Comparison of ENCODE assay signal across 20 cellular contexts in genomic region chr6:125264476-125264875, GRCh38. TPM values are rescaled to one million over a fixed set of nuclear protein-coding genes. Genes with fewer than 3 reads are reported as not detected.
DNase-seq lines count a peak whose midpoint lies in the region; ATAC-seq and TF ChIP-seq lines count a peak whose summit lies in the region.
"Had no signal": no experiment of that assay in that cellular context is flagged by ENCODE, and none has a peak within 500 bp of the region (broad histone marks: within the 10 kb centered on the region; RNA-seq: fewer than 3 reads in every experiment).

No MANE protein-coding gene starts in this region.

- intact Hi-C loops in IMR-90 (cut with micrococcal nuclease), result no loop called here

- H2AK9ac ChIP-seq in IMR-90 (replicated peaks; ENCODE audit: low read depth, low read length, poor library complexity), result no peak overlapping the region

- H2BK20ac ChIP-seq in IMR-90 (ENCODE audit: low read depth, low read length), result peak overlapping the region; percentile 27

- POLR2A ChIA-PET in IMR-90 (lab: Charles Lee; ENCODE audit: unreplicated experiment), result no interaction called here

- peaks cover 6 to 7% of the 10 kb centered on the region in 2 experiments; a peak in 1 of 4 replicates for H3K79me1 ChIP-seq in IMR-90 (ENCODE audit: low read depth in 1 of 2, low read length in 2 of 2)

- peak overlapping the region; percentile 37; the same call in 1 of the 2 replicates for H3K18ac ChIP-seq in IMR-90 (ENCODE audit: low read depth, low read length)

- no peak for TF ChIP-seq RAD21 in IMR-90 (IDR thresholded peaks at IDR 0.05; ENCODE audit: low read length)

- no peaks in the 10 kb centered on the region for H3K27me3 Mint-ChIP-seq in mesothelial cell of epicardium (ENCODE audit: low read depth)
- H3K27me3 Mint-ChIP-seq in natural killer cell treated with Interleukin-12 subunit alpha and Interleukin-12 subunit beta and Interleukin-15 and Interleukin-18, amount 100 ng/mL, for 72 hours, result no peaks in the 10 kb centered on the region
- H3K27me3 Mint-ChIP-seq: B cell had no signal

- no peak overlapping the region for H3K4me3 Mint-ChIP-seq in mesothelial cell of epicardium
- peak overlapping the region; percentile 32 for H3K4me3 Mint-ChIP-seq in natural killer cell treated with Interleukin-12 subunit alpha and Interleukin-12 subunit beta and Interleukin-15 and Interleukin-18, amount 100 ng/mL, for 72 hours
- H3K4me3 Mint-ChIP-seq: B cell; CD4-positive, CD25-positive, alpha-beta regulatory T cell; CD8-positive, alpha-beta T cell; GM23338; H9 had no signal

- H3K27me3 ChIP-seq in IMR-90 (ENCODE audit: control insufficient read depth, insufficient read depth, low read length), result no peaks in the 10 kb centered on the region
- H3K27me3 ChIP-seq: BLaER1 had no signal

- H3K9me3 ChIP-seq in IMR-90 (ENCODE audit: control insufficient read depth, insufficient read depth, low read length), result no peaks in the 10 kb centered on the region
- H3K9me3 ChIP-seq: BLaER1, Caco-2 had no signal

- H2BK15ac ChIP-seq in IMR-90 (ENCODE audit: low read depth, low read length), result peak overlapping the region; percentile 30; the same call in 2 of the 3 replicates

- no CpG with 5 or more reads among the region's 4 CpGs for WGBS in IMR-90 (ENCODE audit: extremely low coverage in 2 of 2, insufficient read length in 1 of 2), 2 experiments

- H3K36me3 Mint-ChIP-seq in mesothelial cell of epicardium, result peaks cover 23% of the 10 kb centered on the region
- no peaks in the 10 kb centered on the region for H3K36me3 Mint-ChIP-seq in natural killer cell treated with Interleukin-12 subunit alpha and Interleukin-12 subunit beta and Interleukin-15 and Interleukin-18, amount 100 ng/mL, for 72 hours
- H3K36me3 Mint-ChIP-seq: CD4-positive, CD25-positive, alpha-beta regulatory T cell; CD8-positive, alpha-beta T cell had no signal

- H3K36me3 ChIP-seq in IMR-90 (ENCODE audit: control insufficient read depth, insufficient read depth, low read length), result no peaks in the 10 kb centered on the region
- H3K36me3 ChIP-seq: BLaER1 had no signal

- H4K5ac ChIP-seq in IMR-90 (ENCODE audit: low read depth, low read length), result peak overlapping the region; percentile 69; the same call in 1 of the 2 replicates

- ATAC-seq in IMR-90 (ENCODE audit: low read depth), result no peak
- peak in 1 of 2 donors; percentile 75 for ATAC-seq in natural killer cell treated with Interleukin-12 subunit alpha and Interleukin-12 subunit beta and Interleukin-15 and Interleukin-18, amount 100 ng/mL, for 72 hours
- no peak for ATAC-seq in GM19035 (IDR thresholded peaks at IDR 0.05; ENCODE audit: unreplicated experiment)
- ATAC-seq: CD8-positive, alpha-beta T cell; GM12878; GM23338; HCT116 had no signal

- in situ Hi-C loops in IMR-90 (cut with MboI; ENCODE audit: low sequenced_read_pairs), result no loop called here

- TF ChIP-seq CTCF in IMR-90 (conservative IDR thresholded peaks at IDR 0.05; ENCODE audit: low read depth, low read length), result no peak
- no peak for TF ChIP-seq CTCF in mesothelial cell of epicardium (IDR thresholded peaks at IDR 0.05; ENCODE audit: unreplicated experiment)

- no peak overlapping the region for H3K27ac ChIP-seq in IMR-90 (ENCODE audit: insufficient read depth, low read length)
- H3K27ac ChIP-seq: 22Rv1, BLaER1, C4-2B had no signal

- no peaks in the 10 kb centered on the region for H3K9me3 Mint-ChIP-seq in mesothelial cell of epicardium
- H3K9me3 Mint-ChIP-seq in natural killer cell treated with Interleukin-12 subunit alpha and Interleukin-12 subunit beta and Interleukin-15 and Interleukin-18, amount 100 ng/mL, for 72 hours, result peaks cover 4% of the 10 kb centered on the region
- H3K9me3 Mint-ChIP-seq: CD4-positive, CD25-positive, alpha-beta regulatory T cell; CD8-positive, alpha-beta T cell; GM23338; H9 had no signal

- H2BK120ac ChIP-seq in IMR-90 (ENCODE audit: low read depth, low read length), result peak overlapping the region; percentile 62

- no peak for TF ChIP-seq POLR2A in IMR-90 (IDR thresholded peaks at IDR 0.05; ENCODE audit: low read depth, low read length)

- no peak overlapping the region for H3K9ac ChIP-seq in IMR-90 (ENCODE audit: low read depth, low read length)
- H3K9ac ChIP-seq: BLaER1 had no signal

- H4K8ac ChIP-seq in IMR-90 (ENCODE audit: low read depth in 2 of 2, low read length in 2 of 2), result no peak overlapping the region

- no peak overlapping the region for H3K4me3 ChIP-seq in IMR-90 (ENCODE audit: insufficient read depth, low read depth, low read length)
- H3K4me3 ChIP-seq: BLaER1, GM12878, GM23338 had no signal

- 0 out of 2 replicates have a peak overlapping the region, but pooled peaks have one; percentile 11 for H3K23ac ChIP-seq in IMR-90 (ENCODE audit: low read depth, low read length)

- no TSS peak for BruUV-seq in IMR-90 (replicated peaks; lab: Mats Ljungman, UMichigan)

- dilution Hi-C loops in IMR-90 (cut with HindIII; ENCODE audit: low sequenced_read_pairs, unreplicated experiment), result no loop called here

- H2AK5ac ChIP-seq in IMR-90 (ENCODE audit: low read depth, low read length), result peak overlapping the region; percentile 64; the same call in 1 of the 2 replicates

- DNase-seq in IMR-90, result no peak
- DNase-seq in mesothelial cell of epicardium (ENCODE audit: low spot score in 2 of 2, unreplicated experiment in 2 of 2), result no peak
- no peak for DNase-seq in natural killer cell treated with Interleukin-12 subunit alpha and Interleukin-12 subunit beta and Interleukin-15 and Interleukin-18, amount 100 ng/mL, for 72 hours (ENCODE audit: low spot score)
- no peak for DNase-seq in T-helper 1 cell
- DNase-seq in NCI-H2107 treated with DMSO at 0.1 percent for 48 hours (lab: John Stamatoyannopoulos, UW; ENCODE audit: unreplicated experiment), result no peak
- DNase-seq: Caco-2; CD4-positive, CD25-positive, alpha-beta regulatory T cell; CD8-positive, alpha-beta T cell; DMS79; EL; GDM1; H9 had no signal

- H2BK5ac ChIP-seq in IMR-90 (ENCODE audit: low read depth, low read length, poor library complexity, severe bottlenecking), result peak overlapping the region; percentile 3

- peaks cover 6% of the 10 kb centered on the region for H3K4me1 ChIP-seq in IMR-90 (ENCODE audit: control insufficient read depth, insufficient read depth, low read length)
- H3K4me1 ChIP-seq: BLaER1, Caco-2 had no signal

- peak overlapping the region; percentile 2; the same call in 1 of the 2 replicates for H3K14ac ChIP-seq in IMR-90 (replicated peaks; ENCODE audit: low read depth, low read length)

- H2AFZ ChIP-seq in IMR-90 (replicated peaks; ENCODE audit: low read length, poor library complexity), result no peak overlapping the region
- H2AFZ ChIP-seq: GM23338 had no signal

- peak overlapping the region; percentile 17 for H3K27ac Mint-ChIP-seq in mesothelial cell of epicardium
- no peak overlapping the region for H3K27ac Mint-ChIP-seq in natural killer cell treated with Interleukin-12 subunit alpha and Interleukin-12 subunit beta and Interleukin-15 and Interleukin-18, amount 100 ng/mL, for 72 hours
- H3K27ac Mint-ChIP-seq: B cell; CD4-positive, CD25-positive, alpha-beta regulatory T cell; CD8-positive, alpha-beta T cell; GM23338 had no signal

- H3K9me1 ChIP-seq in IMR-90 (ENCODE audit: insufficient read depth, low read length), result no peaks in the 10 kb centered on the region; the same call in 1 of the 2 replicates

- H3K4me2 ChIP-seq in IMR-90 (ENCODE audit: low read depth, low read length), result no peak overlapping the region
- H3K4me2 ChIP-seq: BLaER1, GM23338 had no signal

- CTCF ChIA-PET in IMR-90 (lab: Yijun Ruan, JAX), result interaction anchor here (0.6 kb wide), 1 partner anchor 727 kb away, joined by 4 read pairs; no protein-coding TSS in a partner anchor

- H3K4ac ChIP-seq in IMR-90 (ENCODE audit: low read depth, low read length), result peak overlapping the region; percentile 67

- H4K91ac ChIP-seq in IMR-90 (ENCODE audit: insufficient read depth, low read depth, low read length), result no peak overlapping the region

- H3K4me1 Mint-ChIP-seq in mesothelial cell of epicardium, result no peaks in the 10 kb centered on the region
- peaks cover 10 to 24% of the 10 kb centered on the region in 2 donors for H3K4me1 Mint-ChIP-seq in natural killer cell treated with Interleukin-12 subunit alpha and Interleukin-12 subunit beta and Interleukin-15 and Interleukin-18, amount 100 ng/mL, for 72 hours (ENCODE audit: low read depth in 2 of 2)
- H3K4me1 Mint-ChIP-seq: B cell; CD4-positive, CD25-positive, alpha-beta regulatory T cell had no signal

- H3K56ac ChIP-seq in IMR-90 (ENCODE audit: extremely low read depth, insufficient read depth, low read length), result no peak overlapping the region

- no peaks in the 10 kb centered on the region for H4K20me1 ChIP-seq in IMR-90 (ENCODE audit: insufficient read depth, low read length)
- H4K20me1 ChIP-seq: BLaER1 had no signal

TF ChIP-seq in IMR-90, 13 proteins besides CTCF, POLR2A, EP300 and RAD21:
- no peak for TF ChIP-seq NFE2L2 (IDR thresholded peaks at IDR 0.05; ENCODE audit: low read depth, low read length)
- TF ChIP-seq CEBPB (IDR thresholded peaks at IDR 0.05; ENCODE audit: low read depth, low read length), result no peak
- TF ChIP-seq, protein P1, sequence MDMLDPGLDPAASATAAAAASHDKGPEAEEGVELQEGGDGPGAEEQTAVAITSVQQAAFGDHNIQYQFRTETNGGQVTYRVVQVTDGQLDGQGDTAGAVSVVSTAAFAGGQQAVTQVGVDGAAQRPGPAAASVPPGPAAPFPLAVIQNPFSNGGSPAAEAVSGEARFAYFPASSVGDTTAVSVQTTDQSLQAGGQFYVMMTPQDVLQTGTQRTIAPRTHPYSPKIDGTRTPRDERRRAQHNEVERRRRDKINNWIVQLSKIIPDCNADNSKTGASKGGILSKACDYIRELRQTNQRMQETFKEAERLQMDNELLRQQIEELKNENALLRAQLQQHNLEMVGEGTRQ (IDR thresholded peaks at IDR 0.05; ENCODE audit: low read depth, low read length), result no peak
- TF ChIP-seq, protein P2, sequence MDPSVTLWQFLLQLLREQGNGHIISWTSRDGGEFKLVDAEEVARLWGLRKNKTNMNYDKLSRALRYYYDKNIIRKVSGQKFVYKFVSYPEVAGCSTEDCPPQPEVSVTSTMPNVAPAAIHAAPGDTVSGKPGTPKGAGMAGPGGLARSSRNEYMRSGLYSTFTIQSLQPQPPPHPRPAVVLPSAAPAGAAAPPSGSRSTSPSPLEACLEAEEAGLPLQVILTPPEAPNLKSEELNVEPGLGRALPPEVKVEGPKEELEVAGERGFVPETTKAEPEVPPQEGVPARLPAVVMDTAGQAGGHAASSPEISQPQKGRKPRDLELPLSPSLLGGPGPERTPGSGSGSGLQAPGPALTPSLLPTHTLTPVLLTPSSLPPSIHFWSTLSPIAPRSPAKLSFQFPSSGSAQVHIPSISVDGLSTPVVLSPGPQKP (IDR thresholded peaks at IDR 0.05; ENCODE audit: borderline replicate concordance, low read depth, low read length), result no peak

RNA-seq across cellular contexts. Expression of gene HDDC2, which starts 37.3 kb away (rescaled TPM):
- 40.9 and 51.4 TPM in 2 replicates for total RNA-seq in IMR-90 (2012; rRNA removed)
- 61.5 and 68.6 TPM in 2 replicates for polyA plus RNA-seq in IMR-90 (2012; rRNA removed)
- 50.9 and 52.6 TPM in 2 replicates for polyA plus RNA-seq in IMR-90 (2012; cell fraction: cytosol; rRNA removed)
- 12.9 and 36.9 TPM in 2 replicates for polyA plus RNA-seq in IMR-90 (2012; cell fraction: nucleus; rRNA removed; ENCODE audit: low replicate concordance)
- total RNA-seq in mesothelial cell of epicardium, result 102 to 111 TPM (median 103 TPM) in 3 replicates
- 10 to 100 TPM; 36.8 to 44.0 TPM for total RNA-seq in natural killer cell treated with Interleukin-12 subunit alpha and Interleukin-12 subunit beta and Interleukin-15 and Interleukin-18, amount 100 ng/mL, for 72 hours
